8 cellular contexts compared by ENCODE assay signal in genomic region chr5:122704247-122705036, GRCh38.
DNase-seq lines count a peak whose midpoint lies in the region; ATAC-seq, FAIRE-seq and TF ChIP-seq lines count a peak whose summit lies in the region.

No MANE protein-coding gene starts in this region.

- H3K27ac ChIP-seq in IMR-90 (ENCODE audit: insufficient read depth, low read length): no peak overlapping the region
- no peak overlapping the region for H3K27ac ChIP-seq in small intestine (ENCODE audit: low read depth in 1 of 2, low read length in 1 of 2)

- no CpG with 5 or more reads among the region's 4 CpGs for WGBS in IMR-90 (ENCODE audit: extremely low coverage in 2 of 2, insufficient read length in 1 of 2), 2 experiments
- 69 to 76% (median 71%) methylated on average over 4 of the region's 4 CpGs for WGBS in small intestine, 3 donors

- H3K36me3 ChIP-seq in IMR-90 (ENCODE audit: control insufficient read depth, insufficient read depth, low read length) (no peaks in the 10 kb centered on the region), small intestine (ENCODE audit: control insufficient read depth in 2 of 2, insufficient read depth in 2 of 2, low read length in 2 of 2) (no peaks in the 10 kb centered on the region)

- H3K4me1 Mint-ChIP-seq in activated CD8-positive, alpha-beta memory T cell treated with anti-CD3 and anti-CD28 coated beads, Interleukin-2, amount 10 ng/mL, durations not matched to agents 7 days and 5 days: peaks cover 13% of the 10 kb centered on the region
- H3K4me1 Mint-ChIP-seq in activated T-cell treated with anti-CD3 and anti-CD28 coated beads, Interleukin-2, amount 50 U/mL, for 72 hours (ENCODE audit: low read depth): peaks cover 15% of the 10 kb centered on the region

- peak; percentile 58 for TF ChIP-seq RAD21 in IMR-90 (IDR thresholded peaks at IDR 0.05; ENCODE audit: low read length)

- no peak overlapping the region for H3K4me3 Mint-ChIP-seq in activated CD8-positive, alpha-beta memory T cell treated with anti-CD3 and anti-CD28 coated beads, Interleukin-2, amount 10 ng/mL, durations not matched to agents 7 days and 5 days
- H3K4me3 Mint-ChIP-seq in activated T-cell treated with anti-CD3 and anti-CD28 coated beads, Interleukin-2, amount 50 U/mL, for 72 hours: no peak overlapping the region

- no TSS peak for BruUV-seq in IMR-90 (replicated peaks; lab: Mats Ljungman, UMichigan)

- H3K27me3 ChIP-seq in IMR-90 (ENCODE audit: control insufficient read depth, insufficient read depth, low read length) (peaks cover 2% of the 10 kb centered on the region; the same call in 1 of the 2 replicates), small intestine (ENCODE audit: control insufficient read depth in 2 of 2, insufficient read depth in 2 of 2, low read length in 2 of 2) (no peaks in the 10 kb centered on the region)

- TF ChIP-seq CTCF in IMR-90 (conservative IDR thresholded peaks at IDR 0.05; ENCODE audit: low read depth, low read length): peak; percentile 67

- H4K8ac ChIP-seq in IMR-90 (ENCODE audit: low read depth in 2 of 2, low read length in 2 of 2): no peak overlapping the region

- H4K5ac ChIP-seq in IMR-90 (ENCODE audit: low read depth, low read length): no peak overlapping the region

- H4K20me1 ChIP-seq in IMR-90 (ENCODE audit: insufficient read depth, low read length): no peaks in the 10 kb centered on the region

- no peak overlapping the region for H3K27ac Mint-ChIP-seq in activated CD8-positive, alpha-beta memory T cell treated with anti-CD3 and anti-CD28 coated beads, Interleukin-2, amount 10 ng/mL, durations not matched to agents 7 days and 5 days
- no peak overlapping the region for H3K27ac Mint-ChIP-seq in activated T-cell treated with anti-CD3 and anti-CD28 coated beads, Interleukin-2, amount 50 U/mL, for 72 hours

- no peak overlapping the region for H3K9ac ChIP-seq in IMR-90 (ENCODE audit: low read depth, low read length)

- TF ChIP-seq POLR2A in IMR-90 (IDR thresholded peaks at IDR 0.05; ENCODE audit: low read depth, low read length): no peak

- no peak overlapping the region for H3K23ac ChIP-seq in IMR-90 (ENCODE audit: low read depth, low read length)

- no peaks in the 10 kb centered on the region for H3K9me1 ChIP-seq in IMR-90 (ENCODE audit: insufficient read depth, low read length)

- peak; percentile 87 for ATAC-seq in IMR-90 (ENCODE audit: low read depth)
- no peak for ATAC-seq in activated CD8-positive, alpha-beta memory T cell treated with anti-CD3 and anti-CD28 coated beads, Interleukin-2, amount 10 ng/mL, durations not matched to agents 7 days and 5 days
- ATAC-seq in activated T-cell treated with anti-CD3 and anti-CD28 coated beads, Interleukin-2, amount 50 U/mL, for 72 hours (replicated peaks in 1 of 2): no peak

- H3K4me3 ChIP-seq in IMR-90 (ENCODE audit: insufficient read depth, low read depth, low read length) (no peak overlapping the region), small intestine (ENCODE audit: low read depth in 1 of 2, low read length in 2 of 2) (no peak overlapping the region)

- intact Hi-C loops in IMR-90 (cut with micrococcal nuclease): loop anchor here (1.0 to 10.0 kb wide), 5 partner anchors 140 to 640 kb away; partner anchors contain the start of genes PPIC and SNX24

- CTCF ChIA-PET in IMR-90 (lab: Yijun Ruan, JAX): interaction anchor here (0.6 to 1.8 kb wide), 16 partner anchors 9 to 1328 kb away, joined by 3 to 10 read pairs (median 4); no protein-coding TSS in a partner anchor
- CTCF ChIA-PET in activated CD8-positive, alpha-beta memory T cell treated with anti-CD3 and anti-CD28 coated beads, Interleukin-2, amount 10 ng/mL, durations not matched to agents 7 days and 5 days (lab: Charles Lee): interaction anchor here (0.8 to 1.5 kb wide), 2 partner anchors 8 to 296 kb away, joined by 3 to 5 read pairs; no protein-coding TSS in a partner anchor

- no peak overlapping the region for H2AK9ac ChIP-seq in IMR-90 (replicated peaks; ENCODE audit: low read depth, low read length, poor library complexity)

- no peaks in the 10 kb centered on the region for H3K36me3 Mint-ChIP-seq in activated CD8-positive, alpha-beta memory T cell treated with anti-CD3 and anti-CD28 coated beads, Interleukin-2, amount 10 ng/mL, durations not matched to agents 7 days and 5 days
- H3K36me3 Mint-ChIP-seq in activated T-cell treated with anti-CD3 and anti-CD28 coated beads, Interleukin-2, amount 50 U/mL, for 72 hours (ENCODE audit: insufficient read depth in 2 of 2): no peaks in the 10 kb centered on the region

- H2AK5ac ChIP-seq in IMR-90 (ENCODE audit: low read depth, low read length): no peak overlapping the region

- DNase-seq in CMK (ENCODE audit: low read depth) (peak; percentile 5), IMR-90 (peak; percentile 67), SW480 (ENCODE audit: low spot score) (peak; percentile 64), glomerular visceral epithelial cell (ENCODE audit: extremely low spot score) (peak; percentile 33), small intestine (peak; percentile 30), amygdala (lab: John Stamatoyannopoulos, UW) (no peak)
- no peak for DNase-seq in activated CD8-positive, alpha-beta memory T cell treated with anti-CD3 and anti-CD28 coated beads, Interleukin-2, amount 10 ng/mL, durations not matched to agents 7 days and 5 days
- no peak for DNase-seq in activated T-cell treated with anti-CD3 and anti-CD28 coated beads, Interleukin-2, amount 50 U/mL, for 72 hours

- dilution Hi-C loops in IMR-90 (cut with HindIII; ENCODE audit: low sequenced_read_pairs, unreplicated experiment): no loop called here

- H3K14ac ChIP-seq in IMR-90 (replicated peaks; ENCODE audit: low read depth, low read length): no peak overlapping the region

- H2BK120ac ChIP-seq in IMR-90 (ENCODE audit: low read depth, low read length): no peak overlapping the region

- H4K91ac ChIP-seq in IMR-90 (ENCODE audit: insufficient read depth, low read depth, low read length): no peak overlapping the region

- H2BK20ac ChIP-seq in IMR-90 (ENCODE audit: low read depth, low read length): no peak overlapping the region

- H3K9me3 Mint-ChIP-seq in activated CD8-positive, alpha-beta memory T cell treated with anti-CD3 and anti-CD28 coated beads, Interleukin-2, amount 10 ng/mL, durations not matched to agents 7 days and 5 days (ENCODE audit: low read depth): no peaks in the 10 kb centered on the region
- no peaks in the 10 kb centered on the region for H3K9me3 Mint-ChIP-seq in activated T-cell treated with anti-CD3 and anti-CD28 coated beads, Interleukin-2, amount 50 U/mL, for 72 hours

- H3K56ac ChIP-seq in IMR-90 (ENCODE audit: extremely low read depth, insufficient read depth, low read length): no peak overlapping the region

- no peak overlapping the region for H2BK5ac ChIP-seq in IMR-90 (ENCODE audit: low read depth, low read length, poor library complexity, severe bottlenecking)

- H3K9me3 ChIP-seq in IMR-90 (ENCODE audit: control insufficient read depth, insufficient read depth, low read length) (no peaks in the 10 kb centered on the region), small intestine (ENCODE audit: control insufficient read depth, low read depth) (no peaks in the 10 kb centered on the region)

- no peak overlapping the region for H3K4me2 ChIP-seq in IMR-90 (ENCODE audit: low read depth, low read length)

- H3K27me3 Mint-ChIP-seq in activated CD8-positive, alpha-beta memory T cell treated with anti-CD3 and anti-CD28 coated beads, Interleukin-2, amount 10 ng/mL, durations not matched to agents 7 days and 5 days: peaks cover 14% of the 10 kb centered on the region
- peaks cover 10% of the 10 kb centered on the region for H3K27me3 Mint-ChIP-seq in activated T-cell treated with anti-CD3 and anti-CD28 coated beads, Interleukin-2, amount 50 U/mL, for 72 hours (ENCODE audit: low read depth)

- H3K18ac ChIP-seq in IMR-90 (ENCODE audit: low read depth, low read length): no peak overlapping the region

- H3K4me1 ChIP-seq in IMR-90 (ENCODE audit: control insufficient read depth, insufficient read depth, low read length) (no peaks in the 10 kb centered on the region), small intestine (ENCODE audit: control insufficient read depth in 2 of 2, insufficient read depth in 1 of 2, low read depth in 1 of 2, low read length in 1 of 2) (no peaks in the 10 kb centered on the region)

- no peak overlapping the region for H3K4ac ChIP-seq in IMR-90 (ENCODE audit: low read depth, low read length)

- no peaks in the 10 kb centered on the region for H3K79me1 ChIP-seq in IMR-90 (ENCODE audit: low read depth in 1 of 2, low read length in 2 of 2)

- no peak for FAIRE-seq in small intestine (lab: Jason Lieb, UNC)

- H2AFZ ChIP-seq in IMR-90 (replicated peaks; ENCODE audit: low read length, poor library complexity): no peak overlapping the region

- in situ Hi-C loops in IMR-90 (cut with MboI; ENCODE audit: low sequenced_read_pairs): no loop called here

- H2BK15ac ChIP-seq in IMR-90 (ENCODE audit: low read depth, low read length): no peak overlapping the region

- POLR2A ChIA-PET in IMR-90 (lab: Charles Lee; ENCODE audit: unreplicated experiment): no interaction called here

TF ChIP-seq in IMR-90, 13 proteins besides CTCF, POLR2A, EP300 and RAD21 (continues in another document):
- TF ChIP-seq RCOR1 (IDR thresholded peaks at IDR 0.05; ENCODE audit: insufficient replicate concordance, low read length) (no peak), FOS (IDR thresholded peaks at IDR 0.05; ENCODE audit: low read depth, low read length) (no peak), MAZ (IDR thresholded peaks at IDR 0.05; ENCODE audit: borderline replicate concordance, low read depth, low read length) (no peak), RFX5 (IDR thresholded peaks at IDR 0.05; ENCODE audit: low read depth, low read length) (no peak), CEBPB (IDR thresholded peaks at IDR 0.05; ENCODE audit: low read depth, low read length) (no peak), USF2 (IDR thresholded peaks at IDR 0.05; ENCODE audit: low read depth, low read length) (no peak), BHLHE40 (IDR thresholded peaks at IDR 0.05; ENCODE audit: low read depth, low read length) (no peak), MXI1 (IDR thresholded peaks at IDR 0.05; ENCODE audit: borderline replicate concordance, low read depth, low read length) (no peak), SMC3 (IDR thresholded peaks at IDR 0.05; ENCODE audit: low read depth, low read length) (peak; percentile 67), NFE2L2 (IDR thresholded peaks at IDR 0.05; ENCODE audit: low read depth, low read length) (peak; percentile 22; the same call in 1 of the 2 replicates)

Comparison
In these comparisons a context has a peak if more than half of its experiments do, and no peak if none do; other contexts are left out.
1. DNase-seq: peak in CMK (single experiment), IMR-90 (single experiment), SW480 (single experiment), glomerular visceral epithelial cell (single experiment) and small intestine (single experiment); none in activated CD8-positive, alpha-beta memory T cell treated with anti-CD3 and anti-CD28 coated beads, Interleukin-2, amount 10 ng/mL, durations not matched to agents 7 days and 5 days (single experiment), activated T-cell treated with anti-CD3 and anti-CD28 coated beads, Interleukin-2, amount 50 U/mL, for 72 hours (0 of 2) and amygdala (0 of 56).